In genomic region chr7:155922507-155922841, GRCh38 we compare ENCODE assay signal across 1 cellular context.
TF ChIP-seq lines count a peak whose summit lies in the region.

No MANE protein-coding gene starts in this region.

TF ChIP-seq in H1, 55 proteins besides CTCF, POLR2A, EP300 and RAD21 (continued from another document):
- TF ChIP-seq CHD7 (IDR thresholded peaks at IDR 0.05; ENCODE audit: insufficient replicate concordance, low read length) (no peak), TCF12 (IDR thresholded peaks at IDR 0.05; ENCODE audit: low read depth, low read length) (no peak), RFX5 (IDR thresholded peaks at IDR 0.05; ENCODE audit: borderline replicate concordance, low read depth, low read length) (no peak), SP2 (IDR thresholded peaks at IDR 0.05; ENCODE audit: low read length) (no peak), RNF2 (IDR thresholded peaks at IDR 0.05; ENCODE audit: borderline replicate concordance, low read depth, low read length, missing control alignments, poor library complexity, severe bottlenecking) (no peak), SIX5 (IDR thresholded peaks at IDR 0.05; ENCODE audit: low read depth, low read length) (no peak), TEAD4 (IDR thresholded peaks at IDR 0.05; ENCODE audit: low read depth, low read length) (no peak), SRF (IDR thresholded peaks at IDR 0.05; ENCODE audit: low read depth, low read length) (no peak), RXRA (IDR thresholded peaks at IDR 0.05; ENCODE audit: insufficient read depth, low read depth, low read length) (no peak), JUN (IDR thresholded peaks at IDR 0.05; ENCODE audit: low read depth, low read length) (no peak), CTBP2 (IDR thresholded peaks at IDR 0.05; ENCODE audit: borderline replicate concordance, insufficient read depth, insufficient read length, low read length) (no peak), BCL11A (IDR thresholded peaks at IDR 0.05; ENCODE audit: low read depth in 2 of 2, low read length in 2 of 2) (no peak), NANOG (IDR thresholded peaks at IDR 0.05; ENCODE audit: insufficient read depth, low read depth, low read length, poor library complexity, severe bottlenecking) (no peak)
TF ChIP-seq in H1: peak in this region for 0.
